Comparison of ENCODE assay signal across 8 cellular contexts in genomic region chr17:78040561-78041400, GRCh38.
DNase-seq lines count a peak whose midpoint lies in the region; ATAC-seq and TF ChIP-seq lines count a peak whose summit lies in the region.

No MANE protein-coding gene starts in this region.

- peaks cover 5% of the 10 kb centered on the region for H3K4me1 Mint-ChIP-seq in Caco-2 (ENCODE audit: low read depth, unreplicated experiment)

- in situ Hi-C loops in astrocyte of the spinal cord (cut with HindIII; ENCODE audit: low sequenced_read_pairs) = no loop called here

- no peaks in the 10 kb centered on the region for H4K20me1 ChIP-seq in smooth muscle cell (ENCODE audit: low read depth)

- BruUV-seq in Caco-2 (replicated peaks; lab: Mats Ljungman, UMichigan) = no TSS peak

- intact Hi-C loops in Caco-2 (cut with micrococcal nuclease; ENCODE audit: unreplicated experiment) = no loop called here

- H3K4me2 ChIP-seq in smooth muscle cell = peak overlapping the region; percentile 60

- peak overlapping the region; percentile 8 for H3K27ac ChIP-seq in smooth muscle cell (ENCODE audit: low read depth)

- H3K36me3 ChIP-seq in Caco-2 (ENCODE audit: control insufficient read depth, insufficient read depth, low read length) (no peaks in the 10 kb centered on the region), MG63 (peaks cover 4% of the 10 kb centered on the region; the same call in 1 of the 2 replicates), smooth muscle cell (ENCODE audit: low read depth) (no peaks in the 10 kb centered on the region)

- H2AFZ ChIP-seq in smooth muscle cell (ENCODE audit: low read depth) = peak overlapping the region; percentile 15

- DNase-seq in Caco-2 (peak; percentile 76 to 77), MG63 (peak; percentile 88), SKM-1 treated with dmso at 0.1 percent for 144 hours (lab: John Stamatoyannopoulos, UW; ENCODE audit: unreplicated experiment) (peak; percentile 78), astrocyte of the spinal cord (ENCODE audit: low read depth, low spot score) (peak; percentile 59), hippocampal formation (lab: John Stamatoyannopoulos, UW) (peak; percentile 71 to 88), smooth muscle cell (lab: John Stamatoyannopoulos, UW; ENCODE audit: unreplicated experiment) (peak; percentile 3)

- H3K27ac Mint-ChIP-seq in Caco-2 (ENCODE audit: unreplicated experiment) = peak overlapping the region; percentile 90

- H3K79me2 ChIP-seq in smooth muscle cell (ENCODE audit: low read depth) = no peaks in the 10 kb centered on the region

- 82% methylated on average over 44 of the region's 44 CpGs for WGBS in smooth muscle cell (ENCODE audit: low lambda C conversion rate)

- H3K27me3 Mint-ChIP-seq in Caco-2 (ENCODE audit: insufficient read depth, unreplicated experiment) = no peaks in the 10 kb centered on the region

- CTCF ChIA-PET in Caco-2 (lab: Charles Lee) = interaction anchor here (0.6 to 2.0 kb wide), 6 partner anchors 17 to 731 kb away, joined by 3 to 11 read pairs (median 5); no protein-coding TSS in a partner anchor

- H3F3A ChIP-seq in smooth muscle cell (ENCODE audit: low read depth) = no peaks in the 10 kb centered on the region

- no peaks in the 10 kb centered on the region for H3K36me3 Mint-ChIP-seq in Caco-2 (ENCODE audit: insufficient read depth, unreplicated experiment)

- TF ChIP-seq CTCF in Caco-2 (IDR thresholded peaks at IDR 0.05; ENCODE audit: insufficient read depth in 1 of 2, low read depth in 1 of 2, low read length in 1 of 2, severe bottlenecking in 1 of 2, unreplicated experiment in 1 of 2) (peak; percentile 16 to 30), astrocyte of the spinal cord (IDR thresholded peaks at IDR 0.05; ENCODE audit: low read depth, low read length) (no peak), smooth muscle cell (IDR thresholded peaks at IDR 0.05; ENCODE audit: borderline replicate concordance, insufficient read depth, poor library complexity, severe bottlenecking) (no peak)

- no peaks in the 10 kb centered on the region for H3K9me3 ChIP-seq in Caco-2
- peaks cover 2% of the 10 kb centered on the region for H3K9me3 ChIP-seq in MG63
- no peaks in the 10 kb centered on the region for H3K9me3 ChIP-seq in smooth muscle cell (replicated peaks; ENCODE audit: low read depth)

- peak overlapping the region; percentile 83 for H3K4me3 Mint-ChIP-seq in Caco-2 (ENCODE audit: unreplicated experiment)

- peak overlapping the region; percentile 52 for H3K4me3 ChIP-seq in Caco-2 (ENCODE audit: low read depth, low read length)
- H3K4me3 ChIP-seq in MG63 = peak overlapping the region; percentile 49
- peak overlapping the region; percentile 57 for H3K4me3 ChIP-seq in astrocyte of the spinal cord (ENCODE audit: low read depth, low read length)
- H3K4me3 ChIP-seq in smooth muscle cell = peak overlapping the region; percentile 19

- H3K9ac ChIP-seq in smooth muscle cell (ENCODE audit: low read depth) = no peak overlapping the region

- no peaks in the 10 kb centered on the region for H3K9me3 Mint-ChIP-seq in Caco-2 (ENCODE audit: unreplicated experiment)

- POLR2A ChIA-PET in Caco-2 (lab: Charles Lee) = interaction anchor here (0.6 to 2.0 kb wide), 3 partner anchors 83 to 1782 kb away, joined by 3 to 20 read pairs (median 4); partner anchors contain the start of gene TNRC6C

- H3K4me1 ChIP-seq in Caco-2 (peaks cover 9% of the 10 kb centered on the region), smooth muscle cell (ENCODE audit: low read depth) (no peaks in the 10 kb centered on the region)

- no peaks in the 10 kb centered on the region for H3K27me3 ChIP-seq in Caco-2 (replicated peaks; ENCODE audit: control insufficient read depth, insufficient read depth, low read length)
- no peaks in the 10 kb centered on the region for H3K27me3 ChIP-seq in MG63
- H3K27me3 ChIP-seq in smooth muscle cell (ENCODE audit: low read depth) = no peaks in the 10 kb centered on the region

- ATAC-seq in GM21529 (IDR thresholded peaks at IDR 0.05; ENCODE audit: unreplicated experiment) (no peak), HG02759 (IDR thresholded peaks at IDR 0.05; ENCODE audit: unreplicated experiment) (no peak)

Comparison
In these comparisons a context has a peak if more than half of its experiments do, and no peak if none do; other contexts are left out.
1. DNase-seq: peak in every context shown above with its lines; median percentile 88 in MG63; 80 in hippocampal formation; 78 in SKM-1 treated with dmso at 0.1 percent for 144 hours; 76 in Caco-2; 59 in astrocyte of the spinal cord; 3 in smooth muscle cell.
2. CTCF ChIP-seq: peak in Caco-2 (2 of 2); none in astrocyte of the spinal cord (single experiment) and smooth muscle cell (single experiment).
3. Peak in every context shown above with its lines, with median percentiles within 50 percentile points of each other: H3K4me3 ChIP-seq.